33 cellular contexts compared by ENCODE assay signal in the genomic region with DNA sequence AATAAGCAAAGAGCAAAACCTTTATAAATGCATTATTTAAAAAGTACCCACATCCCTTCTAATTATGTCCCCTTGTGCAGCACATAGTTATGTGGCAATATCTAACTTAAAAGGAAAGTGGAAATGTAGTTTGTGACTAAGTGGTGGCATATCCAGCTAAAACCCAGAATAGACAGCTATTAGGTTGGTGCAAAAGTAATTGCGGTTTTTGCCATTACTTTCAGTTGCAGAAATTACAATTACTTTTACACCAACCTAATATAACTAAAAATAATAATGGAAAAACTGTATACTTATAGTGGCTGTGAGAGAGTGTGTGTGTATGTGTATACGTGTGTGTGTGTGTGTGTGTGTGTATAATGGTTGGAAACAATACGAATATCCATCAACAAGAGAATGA.
"Had no signal": no experiment of that assay in that cellular context is flagged by ENCODE, and none has a peak within 500 bp of the region (broad histone marks: within the 10 kb centered on the region; RNA-seq: fewer than 3 reads in every experiment).

No MANE protein-coding gene starts in this region.

- ATAC-seq: activated naive CD4-positive, alpha-beta T cell treated with anti-CD3 and anti-CD28 coated beads, Interleukin-2, amount 50 U/mL, for 72 hours; activated naive CD8-positive, alpha-beta T cell treated with anti-CD3 and anti-CD28 coated beads, Interleukin-2, amount 50 U/mL, for 24 hours; activated T-cell treated with anti-CD3 and anti-CD28 coated beads, Interleukin-2, amount 50 U/mL, for 4 hours; activated T-cell treated with anti-CD3 and anti-CD28 coated beads, Interleukin-2, amount 50 U/mL, for 72 hours; activated T-helper 17 cell treated with anti-CD3 and anti-CD28 coated beads, Interleukin-2, amount 50 U/mL, for 72 hours; body of pancreas had no signal

- H3K9me3 ChIP-seq: adrenal gland, ascending aorta, body of pancreas, breast epithelium had no signal

- H3K4me3 ChIP-seq: adrenal gland, ascending aorta, body of pancreas, breast epithelium, cardiac muscle cell had no signal

- H3K36me3 ChIP-seq: adrenal gland, ascending aorta, brain microvascular endothelial cell, breast epithelium, cardiac muscle cell had no signal

- FAIRE-seq: astrocyte, bronchial epithelial cell had no signal

- DNase-seq: activated effector memory CD4-positive, alpha-beta T cell treated with anti-CD3 and anti-CD28 coated beads, Interleukin-2, amount 50 U/mL, for 16 hours; activated effector memory CD4-positive, alpha-beta T cell treated with Interleukin-2 at 50 U/mL for 16 hours; activated gamma-delta T cell; activated gamma-delta T cell treated with Interleukin-2 at 50 U/mL for 16 hours; activated naive CD4-positive, alpha-beta T cell; activated naive CD4-positive, alpha-beta T cell treated with anti-CD3 and anti-CD28 coated beads for 36 hours; activated naive CD4-positive, alpha-beta T cell treated with anti-CD3 and anti-CD28 coated beads, Interleukin-2, amount 10 ng/mL, durations not matched to agents 7 days and 5 days; activated naive CD4-positive, alpha-beta T cell treated with anti-CD3 and anti-CD28 coated beads, Interleukin-2, amount 50 U/mL, for 16 hours; activated naive CD4-positive, alpha-beta T cell treated with Interleukin-2 at 50 U/mL for 16 hours; activated naive CD8-positive, alpha-beta T cell treated with anti-CD3 and anti-CD28 coated beads for 36 hours; activated naive CD8-positive, alpha-beta T cell treated with anti-CD3 and anti-CD28 coated beads, Interleukin-2, amount 10 ng/mL, durations not matched to agents 7 days and 5 days; activated naive CD8-positive, alpha-beta T cell treated with anti-CD3 and anti-CD28 coated beads, Interleukin-2, amount 50 U/mL, for 24 hours; activated T-cell treated with anti-CD3 and anti-CD28 coated beads, Interleukin-2, amount 50 U/mL, for 24 hours; activated T-cell treated with anti-CD3 and anti-CD28 coated beads, Interleukin-2, amount 50 U/mL, for 4 hours; activated T-cell treated with anti-CD3 and anti-CD28 coated beads, Interleukin-2, amount 50 U/mL, for 48 hours; activated T-cell treated with anti-CD3 and anti-CD28 coated beads, Interleukin-2, amount 50 U/mL, for 72 hours; adrenal gland; amniotic stem cell; amygdala; anterior cingulate cortex; aorta; body of pancreas; brain microvascular endothelial cell; caudate nucleus; central memory CD4-positive, alpha-beta T cell; cerebellar nuclear complex had no signal

- H3K27ac ChIP-seq: adrenal gland, ascending aorta, body of pancreas, brain microvascular endothelial cell, breast epithelium, cardiac muscle cell had no signal

- H3K27me3 ChIP-seq: adrenal gland, ascending aorta, body of pancreas, brain microvascular endothelial cell, breast epithelium, cardiac muscle cell had no signal

- H3K4me1 ChIP-seq: adrenal gland, ascending aorta, body of pancreas, breast epithelium had no signal
